1 cellular context compared by ENCODE assay signal in genomic region chr3:31103623-31104180, GRCh38.
TF ChIP-seq lines count a peak whose summit lies in the region.

No MANE protein-coding gene starts in this region.

TF ChIP-seq in WTC11, 78 proteins besides CTCF, POLR2A, EP300 and RAD21 (continued from another document):
- TF ChIP-seq ZNF532 (CRISPR knock-in tag; IDR thresholded peaks at IDR 0.05; ENCODE audit: borderline replicate concordance), result no peak
